31 cellular contexts compared by ENCODE assay signal in the genomic region with DNA sequence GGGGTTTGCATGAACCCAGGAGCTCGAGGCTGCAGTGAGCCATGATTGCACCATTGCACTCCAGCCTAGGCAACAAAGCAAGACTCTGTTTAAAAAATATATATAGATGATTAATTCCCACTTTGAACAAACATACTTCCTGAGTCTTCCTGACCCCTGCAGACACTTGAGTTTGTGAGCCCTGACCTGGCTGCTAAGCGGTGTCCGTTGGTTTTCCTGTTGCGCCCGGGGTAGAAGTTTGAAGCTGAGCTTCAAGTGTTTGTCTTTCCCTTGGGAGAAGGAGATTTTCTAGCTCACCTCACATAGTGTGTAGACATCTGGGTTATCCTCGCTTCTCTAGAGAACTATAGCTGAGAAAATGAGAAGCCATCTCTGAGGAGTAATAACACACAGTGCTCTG. TPM values are rescaled to one million over a fixed set of nuclear protein-coding genes. Genes with fewer than 3 reads are reported as not detected.
"Had no signal": no experiment of that assay in that cellular context is flagged by ENCODE, and none has a peak within 500 bp of the region (broad histone marks: within the 10 kb centered on the region; RNA-seq: fewer than 3 reads in every experiment).

No MANE protein-coding gene starts in this region.

- H3K36me3 ChIP-seq: colonic mucosa, esophagus muscularis mucosa, gastrocnemius medialis, heart right ventricle, left ventricle myocardium inferior, lower lobe of right lung, neural progenitor cell, pancreas, spleen, tibial nerve, upper lobe of right lung, vagina had no signal

- FAIRE-seq: endometrium, keratinocyte, pancreas had no signal

- H3K4me2 ChIP-seq: neural progenitor cell had no signal

- ATAC-seq: gastrocnemius medialis; heart right ventricle; lower lobe of right lung; natural killer cell treated with Interleukin-12 subunit alpha and Interleukin-12 subunit beta and Interleukin-15 and Interleukin-18, amount 100 ng/mL, for 72 hours; pancreas; psoas muscle; sciatic nerve; stimulated activated naive B cell treated with anti-CD40 and anti-IgM and Interleukin-4, amounts not matched to agents 10 μg/mL and 1 μg/mL and 100 μg/mL, for 72 hours; stimulated activated naive CD8-positive, alpha-beta T cell treated with anti-CD3 and anti-CD28 coated beads, Interleukin-15, amount 100 ng/mL, for 72 hours; upper lobe of right lung had no signal

- H3K9me3 Mint-ChIP-seq: natural killer cell treated with Interleukin-12 subunit alpha and Interleukin-12 subunit beta and Interleukin-15 and Interleukin-18, amount 100 ng/mL, for 72 hours; neural progenitor cell had no signal

- H3K36me3 Mint-ChIP-seq: memory B cell; natural killer cell treated with Interleukin-12 subunit alpha and Interleukin-12 subunit beta and Interleukin-15 and Interleukin-18, amount 100 ng/mL, for 72 hours; neural progenitor cell had no signal

- H3K27me3 Mint-ChIP-seq: memory B cell; natural killer cell treated with Interleukin-12 subunit alpha and Interleukin-12 subunit beta and Interleukin-15 and Interleukin-18, amount 100 ng/mL, for 72 hours; stimulated activated naive CD8-positive, alpha-beta T cell treated with anti-CD3 and anti-CD28 coated beads, Interleukin-15, amount 100 ng/mL, for 72 hours had no signal

- H3K27ac Mint-ChIP-seq: memory B cell; natural killer cell treated with Interleukin-12 subunit alpha and Interleukin-12 subunit beta and Interleukin-15 and Interleukin-18, amount 100 ng/mL, for 72 hours; neural progenitor cell; stimulated activated naive B cell treated with anti-CD40 and anti-IgM and Interleukin-4, amounts not matched to agents 10 μg/mL and 1 μg/mL and 100 μg/mL, for 72 hours; stimulated activated naive CD8-positive, alpha-beta T cell treated with anti-CD3 and anti-CD28 coated beads, Interleukin-15, amount 100 ng/mL, for 72 hours had no signal

- H3K27me3 ChIP-seq: colonic mucosa, gastrocnemius medialis, neural progenitor cell, pancreas, spleen, testis, tibial nerve, upper lobe of right lung, vagina had no signal

- H3K9ac ChIP-seq: neural progenitor cell had no signal

- H3K4me1 Mint-ChIP-seq: neural progenitor cell had no signal

- H3K4me1 ChIP-seq: colonic mucosa, esophagus muscularis mucosa, gastrocnemius medialis, lower lobe of right lung, neural progenitor cell, pancreas, psoas muscle, testis, tibial nerve, vagina had no signal

- H3K4me3 ChIP-seq: colonic mucosa, dorsolateral prefrontal cortex, esophagus muscularis mucosa, gastrocnemius medialis, heart right ventricle, left ventricle myocardium inferior, lower lobe of right lung, neural progenitor cell, pancreas, psoas muscle, spleen, testis, tibial nerve, upper lobe of right lung, vagina had no signal

- DNase-seq: colonic mucosa; dorsolateral prefrontal cortex; effector memory CD4-positive, alpha-beta T cell; gastrocnemius medialis; heart right ventricle; left ventricle myocardium inferior; lower lobe of right lung; midbrain; occipital lobe; pancreas; psoas muscle; retina; spleen; stimulated activated CD4-positive, alpha-beta T cell treated with anti-CD3 and anti-CD28 coated beads, Interleukin-15, amount 100 ng/mL, for 24 hours; stimulated activated CD4-positive, alpha-beta T cell treated with anti-CD3 and anti-CD28 coated beads, Interleukin-1b, Interleukin-23, amount 100 ng/mL, for 48 hours; stimulated activated CD4-positive, alpha-beta T cell treated with anti-CD3 and anti-CD28 coated beads, Interleukin-4, amount 100 ng/mL, for 24 hours; stimulated activated naive B cell treated with anti-CD40 and anti-IgM and Interleukin-4, amounts not matched to agents 10 μg/mL and 1 μg/mL and 100 μg/mL, for 72 hours; stimulated activated naive CD8-positive, alpha-beta T cell treated with anti-CD3 and anti-CD28 coated beads, Interleukin-15, amount 100 ng/mL, for 72 hours; testis; upper lobe of right lung had no signal

- H3K4me3 Mint-ChIP-seq: memory B cell; natural killer cell treated with Interleukin-12 subunit alpha and Interleukin-12 subunit beta and Interleukin-15 and Interleukin-18, amount 100 ng/mL, for 72 hours; neural progenitor cell; stimulated activated naive B cell treated with anti-CD40 and anti-IgM and Interleukin-4, amounts not matched to agents 10 μg/mL and 1 μg/mL and 100 μg/mL, for 72 hours; stimulated activated naive CD8-positive, alpha-beta T cell treated with anti-CD3 and anti-CD28 coated beads, Interleukin-15, amount 100 ng/mL, for 72 hours had no signal

- H3K9me3 ChIP-seq: colonic mucosa, esophagus muscularis mucosa, gastrocnemius medialis, heart right ventricle, left ventricle myocardium inferior, lower lobe of right lung, pancreas, psoas muscle, spleen, testis, tibial nerve, upper lobe of right lung, vagina had no signal

- H2AFZ ChIP-seq: neural progenitor cell had no signal

- H3K27ac ChIP-seq: colonic mucosa, dorsolateral prefrontal cortex, epithelial cell of prostate, esophagus muscularis mucosa, gastrocnemius medialis, heart right ventricle, left ventricle myocardium inferior, lower lobe of right lung, neural progenitor cell, pancreas, psoas muscle, spleen, testis, tibial nerve, upper lobe of right lung, vagina had no signal

RNA-seq across cellular contexts. Expression of a gene that starts 11.7 kb away (rescaled TPM):
- total RNA-seq: heart right ventricle, left ventricle myocardium inferior, subcutaneous adipose tissue had no signal
- polyA plus RNA-seq: keratinocyte had no signal
